ENCODE assay signal across 15 cellular contexts in genomic region chr3:61111764-61112163, GRCh38.
DNase-seq lines count a peak whose midpoint lies in the region; ATAC-seq lines count a peak whose summit lies in the region.
"Had no signal": no experiment of that assay in that cellular context is flagged by ENCODE, and none has a peak within 500 bp of the region (broad histone marks: within the 10 kb centered on the region; RNA-seq: fewer than 3 reads in every experiment).

No MANE protein-coding gene starts in this region.

- peak; percentile 71 to 95 for ATAC-seq in activated naive CD4-positive, alpha-beta T cell treated with anti-CD3 and anti-CD28 coated beads, Interleukin-2, amount 50 U/mL, for 72 hours
- peak; percentile 56 for ATAC-seq in GM21515 (IDR thresholded peaks at IDR 0.05; ENCODE audit: unreplicated experiment)
- ATAC-seq in HG03064 (IDR thresholded peaks at IDR 0.05; ENCODE audit: low read depth, unreplicated experiment): peak; percentile 80
- ATAC-seq in stimulated activated effector memory CD8-positive, alpha-beta T cell treated with anti-CD3 and anti-CD28 coated beads, Interleukin-12 subunit alpha, Interleukin-12 subunit beta, amount 100 ng/mL, for 72 hours: peak; percentile 57
- ATAC-seq in HG03045 (IDR thresholded peaks at IDR 0.05; ENCODE audit: unreplicated experiment): no peak
- ATAC-seq: psoas muscle; stimulated activated memory B cell treated with anti-CD40 and anti-IgM and Interleukin-4, amounts not matched to agents 10 μg/mL and 1 μg/mL and 100 μg/mL, for 72 hours had no signal

- H3K4me3 Mint-ChIP-seq in stimulated activated effector memory CD8-positive, alpha-beta T cell treated with anti-CD3 and anti-CD28 coated beads, Interleukin-12 subunit alpha, Interleukin-12 subunit beta, amount 100 ng/mL, for 72 hours: no peak overlapping the region
- H3K4me3 Mint-ChIP-seq: stimulated activated memory B cell treated with anti-CD40 and anti-IgM and Interleukin-4, amounts not matched to agents 10 μg/mL and 1 μg/mL and 100 μg/mL, for 72 hours had no signal

- H3K27ac Mint-ChIP-seq in activated naive CD4-positive, alpha-beta T cell treated with anti-CD3 and anti-CD28 coated beads, Interleukin-2, amount 50 U/mL, for 72 hours: no peak overlapping the region
- H3K27ac Mint-ChIP-seq in stimulated activated effector memory CD8-positive, alpha-beta T cell treated with anti-CD3 and anti-CD28 coated beads, Interleukin-12 subunit alpha, Interleukin-12 subunit beta, amount 100 ng/mL, for 72 hours: no peak overlapping the region
- H3K27ac Mint-ChIP-seq: stimulated activated memory B cell treated with anti-CD40 and anti-IgM and Interleukin-4, amounts not matched to agents 10 μg/mL and 1 μg/mL and 100 μg/mL, for 72 hours had no signal

- peak in 1 of 2 donors; percentile 22 for DNase-seq in activated naive CD4-positive, alpha-beta T cell treated with anti-CD3 and anti-CD28 coated beads, Interleukin-2, amount 50 U/mL, for 72 hours (ENCODE audit: low spot score in 2 of 2)
- DNase-seq in activated naive CD4-positive, alpha-beta T cell (lab: John Stamatoyannopoulos, UW): no peak
- DNase-seq in stimulated activated effector memory CD8-positive, alpha-beta T cell treated with anti-CD3 and anti-CD28 coated beads, Interleukin-12 subunit alpha, Interleukin-12 subunit beta, amount 100 ng/mL, for 72 hours (ENCODE audit: low spot score in 2 of 2): no peak
- DNase-seq in retina (no peak), HK-2 (ENCODE audit: unreplicated experiment) (no peak)
- DNase-seq: activated gamma-delta T cell treated with Interleukin-2 at 50 U/mL for 16 hours, DMS 273 treated with DMSO at 0.1 percent for 48 hours, MM.1S, NCI-H2171, psoas muscle, SW 1271 had no signal

- H3K4me1 Mint-ChIP-seq in stimulated activated effector memory CD8-positive, alpha-beta T cell treated with anti-CD3 and anti-CD28 coated beads, Interleukin-12 subunit alpha, Interleukin-12 subunit beta, amount 100 ng/mL, for 72 hours: no peaks in the 10 kb centered on the region
- H3K4me1 Mint-ChIP-seq: stimulated activated memory B cell treated with anti-CD40 and anti-IgM and Interleukin-4, amounts not matched to agents 10 μg/mL and 1 μg/mL and 100 μg/mL, for 72 hours had no signal

- H3K9me3 Mint-ChIP-seq in activated naive CD4-positive, alpha-beta T cell treated with anti-CD3 and anti-CD28 coated beads, Interleukin-2, amount 50 U/mL, for 72 hours: no peaks in the 10 kb centered on the region
- peaks cover 17% of the 10 kb centered on the region for H3K9me3 Mint-ChIP-seq in stimulated activated effector memory CD8-positive, alpha-beta T cell treated with anti-CD3 and anti-CD28 coated beads, Interleukin-12 subunit alpha, Interleukin-12 subunit beta, amount 100 ng/mL, for 72 hours

- no peaks in the 10 kb centered on the region for H3K36me3 Mint-ChIP-seq in activated naive CD4-positive, alpha-beta T cell treated with anti-CD3 and anti-CD28 coated beads, Interleukin-2, amount 50 U/mL, for 72 hours
- no peaks in the 10 kb centered on the region for H3K36me3 Mint-ChIP-seq in stimulated activated effector memory CD8-positive, alpha-beta T cell treated with anti-CD3 and anti-CD28 coated beads, Interleukin-12 subunit alpha, Interleukin-12 subunit beta, amount 100 ng/mL, for 72 hours
